Comparison of ENCODE assay signal across 14 cellular contexts in the genomic region with DNA sequence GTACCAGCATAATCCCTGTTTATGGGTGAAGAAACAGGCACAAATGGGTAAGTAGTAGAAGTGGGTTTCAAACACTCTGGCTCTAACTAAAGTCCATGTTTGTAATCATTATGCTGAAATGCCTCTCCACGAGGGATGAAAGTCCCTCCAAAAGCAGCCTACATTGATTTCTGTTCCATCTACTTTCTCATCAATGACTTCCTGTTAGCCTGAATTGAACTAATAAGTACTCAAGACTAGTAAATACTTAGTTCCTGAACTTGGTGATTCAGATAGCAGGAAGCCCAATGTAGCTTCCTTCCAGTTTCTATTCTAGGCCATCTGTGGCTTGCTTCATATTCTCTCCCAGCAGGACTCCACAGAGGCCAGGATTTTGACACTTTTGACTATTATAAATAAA. TPM values are rescaled to one million over a fixed set of nuclear protein-coding genes. Genes with fewer than 3 reads are reported as not detected.
DNase-seq lines count a peak whose midpoint lies in the region; ATAC-seq and TF ChIP-seq lines count a peak whose summit lies in the region.
"Had no signal": no experiment of that assay in that cellular context is flagged by ENCODE, and none has a peak within 500 bp of the region (broad histone marks: within the 10 kb centered on the region; RNA-seq: fewer than 3 reads in every experiment).

No MANE protein-coding gene starts in this region.

- CTCF ChIA-PET in IMR-90 (lab: Yijun Ruan, JAX), result interaction anchor here (0.6 to 0.8 kb wide), 3 partner anchors 11 to 194 kb away, joined by 3 to 6 read pairs (median 5); no protein-coding TSS in a partner anchor

- H2AK9ac ChIP-seq in IMR-90 (replicated peaks; ENCODE audit: low read depth, low read length, poor library complexity), result no peak overlapping the region

- peak overlapping the region; percentile 21; the same call in 1 of the 2 replicates for H2BK20ac ChIP-seq in IMR-90 (ENCODE audit: low read depth, low read length)

- H4K8ac ChIP-seq in IMR-90 (ENCODE audit: low read depth in 2 of 2, low read length in 2 of 2), result peak overlapping the region in 1 of 2 experiments; percentile 47; a peak in 1 of 4 replicates

- TF ChIP-seq RAD21 in IMR-90 (IDR thresholded peaks at IDR 0.05; ENCODE audit: low read length), result no peak

- no peak overlapping the region for H3K14ac ChIP-seq in IMR-90 (replicated peaks; ENCODE audit: low read depth, low read length)

- H3K4me3 ChIP-seq in IMR-90 (ENCODE audit: insufficient read depth, low read depth, low read length) (no peak overlapping the region), brain microvascular endothelial cell (ENCODE audit: low read depth, low read length) (no peak overlapping the region), tibial artery (no peak overlapping the region)

- H3K27me3 ChIP-seq in IMR-90 (ENCODE audit: control insufficient read depth, insufficient read depth, low read length), result no peaks in the 10 kb centered on the region
- no peaks in the 10 kb centered on the region for H3K27me3 ChIP-seq in brain microvascular endothelial cell (replicated peaks)
- no peaks in the 10 kb centered on the region for H3K27me3 ChIP-seq in tibial artery

- TF ChIP-seq POLR2A in IMR-90 (IDR thresholded peaks at IDR 0.05; ENCODE audit: low read depth, low read length), result no peak

- H2BK5ac ChIP-seq in IMR-90 (ENCODE audit: low read depth, low read length, poor library complexity, severe bottlenecking), result peak overlapping the region; percentile 66

- H4K20me1 ChIP-seq in IMR-90 (ENCODE audit: insufficient read depth, low read length), result no peaks in the 10 kb centered on the region

- no peak overlapping the region for H3K56ac ChIP-seq in IMR-90 (ENCODE audit: extremely low read depth, insufficient read depth, low read length)

- H3K9ac ChIP-seq in IMR-90 (ENCODE audit: low read depth, low read length), result no peak overlapping the region

- DNase-seq in EH (ENCODE audit: low read depth) (peak; percentile 54), IMR-90 (peak; percentile 52), brain microvascular endothelial cell (peak; percentile 31), lung microvascular endothelial cell (ENCODE audit: low read depth in 2 of 2) (peak; percentile 59 to 78), NCI-H2196 treated with DMSO at 0.1 percent for 48 hours (lab: John Stamatoyannopoulos, UW; ENCODE audit: unreplicated experiment) (no peak), ecto neural progenitor cell (ENCODE audit: low spot score) (no peak), T-helper 9 cell (no peak), tibial artery (no peak)
- DNase-seq: activated T-cell treated with anti-CD3 and anti-CD28 coated beads, Interleukin-2, amount 50 U/mL, for 48 hours; CD4-positive, alpha-beta T cell; left cardiac atrium; NCI-H146; substantia nigra had no signal

- H3K79me1 ChIP-seq in IMR-90 (ENCODE audit: low read depth in 1 of 2, low read length in 2 of 2), result no peaks in the 10 kb centered on the region

- no peak overlapping the region for H2BK15ac ChIP-seq in IMR-90 (ENCODE audit: low read depth, low read length)

- H3K9me3 ChIP-seq in IMR-90 (ENCODE audit: control insufficient read depth, insufficient read depth, low read length), result peaks cover 2% of the 10 kb centered on the region; the same call in 1 of the 2 replicates
- H3K9me3 ChIP-seq in tibial artery, result no peaks in the 10 kb centered on the region

- dilution Hi-C loops in IMR-90 (cut with HindIII; ENCODE audit: low sequenced_read_pairs, unreplicated experiment), result no loop called here

- peak overlapping the region; percentile 31; the same call in 1 of the 2 replicates for H2BK120ac ChIP-seq in IMR-90 (ENCODE audit: low read depth, low read length)

- H3K4me1 ChIP-seq in IMR-90 (ENCODE audit: control insufficient read depth, insufficient read depth, low read length) (peaks cover 3% of the 10 kb centered on the region; the same call in 1 of the 2 replicates), tibial artery (no peaks in the 10 kb centered on the region)

- intact Hi-C loops in IMR-90 (cut with micrococcal nuclease) (loop anchor here (5.0 kb wide), 1 partner anchor 865 kb away; no protein-coding TSS in a partner anchor), tibial artery (cut with DNase I; ENCODE audit: low total_unique reads) (no loop called here)

- peak; percentile 37 for ATAC-seq in IMR-90 (ENCODE audit: low read depth)

- H3K4ac ChIP-seq in IMR-90 (ENCODE audit: low read depth, low read length), result no peak overlapping the region; the same call in 1 of the 2 replicates

- WGBS in IMR-90 (ENCODE audit: extremely low coverage in 2 of 2, insufficient read length in 1 of 2), 2 experiments, result no CpG with 5 or more reads among the region's 1 CpG

- peak overlapping the region; percentile 39; the same call in 1 of the 2 replicates for H4K5ac ChIP-seq in IMR-90 (ENCODE audit: low read depth, low read length)

- peak overlapping the region; percentile 80; the same call in 1 of the 2 replicates for H3K18ac ChIP-seq in IMR-90 (ENCODE audit: low read depth, low read length)

- no peak overlapping the region for H3K27ac ChIP-seq in IMR-90 (ENCODE audit: insufficient read depth, low read length)
- H3K27ac ChIP-seq in brain microvascular endothelial cell, result peak overlapping the region; percentile 34
- no peak overlapping the region for H3K27ac ChIP-seq in tibial artery
- H3K27ac ChIP-seq: epithelial cell of prostate had no signal

- BruUV-seq in IMR-90 (replicated peaks; lab: Mats Ljungman, UMichigan), result no TSS peak

- H3K36me3 ChIP-seq in IMR-90 (ENCODE audit: control insufficient read depth, insufficient read depth, low read length) (no peaks in the 10 kb centered on the region), brain microvascular endothelial cell (replicated peaks) (no peaks in the 10 kb centered on the region), tibial artery (no peaks in the 10 kb centered on the region)

- no peak overlapping the region for H2AK5ac ChIP-seq in IMR-90 (ENCODE audit: low read depth, low read length)

- POLR2A ChIA-PET in IMR-90 (lab: Charles Lee; ENCODE audit: unreplicated experiment), result interaction anchor here (1.2 kb wide), 1 partner anchor 12 kb away, joined by 4 read pairs; the partner anchor contains the start of gene BACH1

- TF ChIP-seq CTCF in IMR-90 (conservative IDR thresholded peaks at IDR 0.05; ENCODE audit: low read depth, low read length), result no peak
- TF ChIP-seq CTCF in brain microvascular endothelial cell (IDR thresholded peaks at IDR 0.05; ENCODE audit: low read depth, low read length, missing control alignments), result no peak
- no peak for TF ChIP-seq CTCF in tibial artery (IDR thresholded peaks at IDR 0.05)

- in situ Hi-C loops in IMR-90 (cut with MboI; ENCODE audit: low sequenced_read_pairs) (loop anchor here (5.0 kb wide), 1 partner anchor 45 kb away; no protein-coding TSS in a partner anchor), brain microvascular endothelial cell (cut with HindIII; ENCODE audit: low pct_ligation_motif_present, low sequenced_read_pairs) (no loop called here)

- H2AFZ ChIP-seq in IMR-90 (replicated peaks; ENCODE audit: low read length, poor library complexity), result no peak overlapping the region

- H3K23ac ChIP-seq in IMR-90 (ENCODE audit: low read depth, low read length), result no peak overlapping the region

- H3K9me1 ChIP-seq in IMR-90 (ENCODE audit: insufficient read depth, low read length), result no peaks in the 10 kb centered on the region

- H3K4me2 ChIP-seq in IMR-90 (ENCODE audit: low read depth, low read length), result peak overlapping the region; percentile 17; the same call in 1 of the 2 replicates

- no peak overlapping the region for H4K91ac ChIP-seq in IMR-90 (ENCODE audit: insufficient read depth, low read depth, low read length)

TF ChIP-seq in IMR-90, 13 proteins besides CTCF, POLR2A, EP300 and RAD21:
- TF ChIP-seq MXI1 (IDR thresholded peaks at IDR 0.05; ENCODE audit: borderline replicate concordance, low read depth, low read length) (no peak), MAFK (IDR thresholded peaks at IDR 0.05; ENCODE audit: low read depth, low read length) (no peak), USF2 (IDR thresholded peaks at IDR 0.05; ENCODE audit: low read depth, low read length) (no peak), CHD1 (IDR thresholded peaks at IDR 0.05; ENCODE audit: low read depth, low read length) (no peak), CEBPB (IDR thresholded peaks at IDR 0.05; ENCODE audit: low read depth, low read length) (no peak)
- TF ChIP-seq, protein P1, sequence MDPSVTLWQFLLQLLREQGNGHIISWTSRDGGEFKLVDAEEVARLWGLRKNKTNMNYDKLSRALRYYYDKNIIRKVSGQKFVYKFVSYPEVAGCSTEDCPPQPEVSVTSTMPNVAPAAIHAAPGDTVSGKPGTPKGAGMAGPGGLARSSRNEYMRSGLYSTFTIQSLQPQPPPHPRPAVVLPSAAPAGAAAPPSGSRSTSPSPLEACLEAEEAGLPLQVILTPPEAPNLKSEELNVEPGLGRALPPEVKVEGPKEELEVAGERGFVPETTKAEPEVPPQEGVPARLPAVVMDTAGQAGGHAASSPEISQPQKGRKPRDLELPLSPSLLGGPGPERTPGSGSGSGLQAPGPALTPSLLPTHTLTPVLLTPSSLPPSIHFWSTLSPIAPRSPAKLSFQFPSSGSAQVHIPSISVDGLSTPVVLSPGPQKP (IDR thresholded peaks at IDR 0.05; ENCODE audit: borderline replicate concordance, low read depth, low read length), result no peak

RNA-seq across cellular contexts. Expression of gene BACH1, which starts 11.3 kb away (rescaled TPM):
- total RNA-seq in IMR-90 (2012; rRNA removed), result 108 and 132 TPM in 2 replicates
- polyA plus RNA-seq in IMR-90 (2012; rRNA removed), result 19.6 and 23.1 TPM in 2 replicates
- 8.3 and 11.9 TPM in 2 replicates for polyA plus RNA-seq in IMR-90 (2012; cell fraction: cytosol; rRNA removed)
- 7.9 and 44.3 TPM in 2 replicates for polyA plus RNA-seq in IMR-90 (2012; cell fraction: nucleus; rRNA removed; ENCODE audit: low replicate concordance)
- total RNA-seq in lung microvascular endothelial cell, result 21.6 and 76.2 TPM in 2 replicates

Comparison
In these comparisons a context has a peak if more than half of its experiments do, and no peak if none do; other contexts are left out.
1. DNase-seq: peak in EH (single experiment), IMR-90 (single experiment), brain microvascular endothelial cell (single experiment) and lung microvascular endothelial cell (2 of 2); none in NCI-H2196 treated with DMSO at 0.1 percent for 48 hours (single experiment), ecto neural progenitor cell (single experiment), T-helper 9 cell (single experiment) and tibial artery (0 of 2).